2 cellular contexts compared by ENCODE assay signal in the genomic region with DNA sequence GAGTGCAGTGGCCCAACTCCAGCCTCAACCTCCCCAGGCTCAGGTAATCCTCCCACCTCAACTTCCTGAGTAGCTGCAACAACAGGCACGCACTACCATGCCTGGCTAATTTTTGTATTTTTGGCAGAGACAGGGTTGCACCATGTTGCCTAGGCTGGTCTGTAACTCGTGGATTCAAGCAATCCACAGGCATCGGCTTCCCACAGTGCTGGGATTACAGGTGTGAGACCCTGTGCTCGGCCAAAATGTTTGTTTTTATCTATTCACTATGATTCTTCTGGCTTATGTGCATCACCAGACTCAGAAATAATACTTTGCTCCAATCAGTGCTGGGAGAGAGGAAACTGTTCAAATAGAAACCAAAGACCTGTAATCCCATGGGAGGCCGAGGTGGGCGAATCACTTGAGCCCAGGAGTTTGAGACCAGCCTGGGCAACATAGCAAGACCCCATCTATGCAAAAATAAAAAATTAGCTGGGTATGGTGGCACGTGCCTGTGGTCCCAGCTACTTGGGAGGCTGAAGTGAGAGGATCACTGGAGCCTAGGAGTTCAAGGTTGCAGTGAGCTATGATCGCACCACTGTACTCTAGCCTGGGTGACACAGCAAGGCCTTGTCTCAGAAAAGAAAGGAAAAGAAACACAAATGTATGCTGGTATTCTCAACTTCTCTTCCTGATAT.
A peak's percentile ranks its signal among the peaks of the same experiment; 100 is the strongest.
TF ChIP-seq lines count a peak whose summit lies in the region.

No MANE protein-coding gene starts in this region.

TF ChIP-seq in HepG2, 621 proteins besides CTCF, POLR2A, EP300 and RAD21:
- TF ChIP-seq ZNF256 (CRISPR knock-in tag; conservative IDR thresholded peaks at IDR 0.05), result no peak
- peak; percentile 75; the same call in 1 of the 2 replicates for TF ChIP-seq ZNF121 (CRISPR knock-in tag; IDR thresholded peaks at IDR 0.05)
- TF ChIP-seq, protein P1, sequence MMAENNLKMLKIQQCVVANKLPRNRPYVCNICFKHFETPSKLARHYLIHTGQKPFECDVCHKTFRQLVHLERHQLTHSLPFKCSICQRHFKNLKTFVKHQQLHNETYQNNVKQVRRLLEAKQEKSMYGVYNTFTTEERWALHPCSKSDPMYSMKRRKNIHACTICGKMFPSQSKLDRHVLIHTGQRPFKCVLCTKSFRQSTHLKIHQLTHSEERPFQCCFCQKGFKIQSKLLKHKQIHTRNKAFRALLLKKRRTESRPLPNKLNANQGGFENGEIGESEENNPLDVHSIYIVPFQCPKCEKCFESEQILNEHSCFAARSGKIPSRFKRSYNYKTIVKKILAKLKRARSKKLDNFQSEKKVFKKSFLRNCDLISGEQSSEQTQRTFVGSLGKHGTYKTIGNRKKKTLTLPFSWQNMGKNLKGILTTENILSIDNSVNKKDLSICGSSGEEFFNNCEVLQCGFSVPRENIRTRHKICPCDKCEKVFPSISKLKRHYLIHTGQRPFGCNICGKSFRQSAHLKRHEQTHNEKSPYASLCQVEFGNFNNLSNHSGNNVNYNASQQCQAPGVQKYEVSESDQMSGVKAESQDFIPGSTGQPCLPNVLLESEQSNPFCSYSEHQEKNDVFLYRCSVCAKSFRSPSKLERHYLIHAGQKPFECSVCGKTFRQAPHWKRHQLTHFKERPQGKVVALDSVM (CRISPR knock-in tag; IDR thresholded peaks at IDR 0.05), result peak; percentile 13; the same call in 1 of the 2 replicates
- no peak for TF ChIP-seq LCORL (IDR thresholded peaks at IDR 0.05)
- TF ChIP-seq LCORL (CRISPR knock-in tag; IDR thresholded peaks at IDR 0.05), result no peak
- TF ChIP-seq ZNF460 (CRISPR knock-in tag; IDR thresholded peaks at IDR 0.05; ENCODE audit: borderline replicate concordance), result peak; percentile 70; the same call in 1 of the 2 replicates
- TF ChIP-seq KLF16 (CRISPR knock-in tag; IDR thresholded peaks at IDR 0.05), result no peak
- TF ChIP-seq ZNF3 (CRISPR knock-in tag; IDR thresholded peaks at IDR 0.05), result peak; percentile 46; the same call in 1 of the 2 replicates

TF ChIP-seq in H1, 55 proteins besides CTCF, POLR2A, EP300 and RAD21:
- TF ChIP-seq RBBP5 (IDR thresholded peaks at IDR 0.05; ENCODE audit: borderline replicate concordance, low read depth, low read length) (no peak), KDM4A (IDR thresholded peaks at IDR 0.05; ENCODE audit: low read depth, low read length, severe bottlenecking) (no peak), CBX8 (IDR thresholded peaks at IDR 0.05; ENCODE audit: borderline replicate concordance, low read depth, low read length) (no peak), CTBP2 (IDR thresholded peaks at IDR 0.05; ENCODE audit: borderline replicate concordance, insufficient read depth, insufficient read length, low read length) (no peak), SRF (IDR thresholded peaks at IDR 0.05; ENCODE audit: low read depth, low read length) (no peak), BCL11A (IDR thresholded peaks at IDR 0.05; ENCODE audit: low read depth in 2 of 2, low read length in 2 of 2) (no peak), KDM5A (IDR thresholded peaks at IDR 0.05; ENCODE audit: low read length) (no peak), BRCA1 (IDR thresholded peaks at IDR 0.05; ENCODE audit: low read depth, low read length) (no peak), FOSL1 (IDR thresholded peaks at IDR 0.05; ENCODE audit: insufficient read depth, low read depth, low read length) (no peak), PHF8 (conservative IDR thresholded peaks at IDR 0.05; ENCODE audit: low read depth, low read length) (no peak), HDAC2 (IDR thresholded peaks at IDR 0.05; ENCODE audit: borderline replicate concordance in 1 of 2, low read depth in 2 of 2, low read length in 2 of 2) (no peak), YY1 (IDR thresholded peaks at IDR 0.05; ENCODE audit: low read depth, low read length) (no peak), TAF7 (optimal IDR thresholded peaks at IDR 0.05; ENCODE audit: borderline replicate concordance, low read depth, low read length) (no peak), RNF2 (IDR thresholded peaks at IDR 0.05; ENCODE audit: borderline replicate concordance, low read depth, low read length, missing control alignments, poor library complexity, severe bottlenecking) (no peak), CHD2 (IDR thresholded peaks at IDR 0.05; ENCODE audit: low read length) (no peak), JUN (IDR thresholded peaks at IDR 0.05; ENCODE audit: low read depth, low read length) (no peak)
- TF ChIP-seq, protein P2, sequence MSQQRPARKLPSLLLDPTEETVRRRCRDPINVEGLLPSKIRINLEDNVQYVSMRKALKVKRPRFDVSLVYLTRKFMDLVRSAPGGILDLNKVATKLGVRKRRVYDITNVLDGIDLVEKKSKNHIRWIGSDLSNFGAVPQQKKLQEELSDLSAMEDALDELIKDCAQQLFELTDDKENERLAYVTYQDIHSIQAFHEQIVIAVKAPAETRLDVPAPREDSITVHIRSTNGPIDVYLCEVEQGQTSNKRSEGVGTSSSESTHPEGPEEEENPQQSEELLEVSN (IDR thresholded peaks at IDR 0.05), result no peak
